1 cellular context compared by ENCODE assay signal in the genomic region with DNA sequence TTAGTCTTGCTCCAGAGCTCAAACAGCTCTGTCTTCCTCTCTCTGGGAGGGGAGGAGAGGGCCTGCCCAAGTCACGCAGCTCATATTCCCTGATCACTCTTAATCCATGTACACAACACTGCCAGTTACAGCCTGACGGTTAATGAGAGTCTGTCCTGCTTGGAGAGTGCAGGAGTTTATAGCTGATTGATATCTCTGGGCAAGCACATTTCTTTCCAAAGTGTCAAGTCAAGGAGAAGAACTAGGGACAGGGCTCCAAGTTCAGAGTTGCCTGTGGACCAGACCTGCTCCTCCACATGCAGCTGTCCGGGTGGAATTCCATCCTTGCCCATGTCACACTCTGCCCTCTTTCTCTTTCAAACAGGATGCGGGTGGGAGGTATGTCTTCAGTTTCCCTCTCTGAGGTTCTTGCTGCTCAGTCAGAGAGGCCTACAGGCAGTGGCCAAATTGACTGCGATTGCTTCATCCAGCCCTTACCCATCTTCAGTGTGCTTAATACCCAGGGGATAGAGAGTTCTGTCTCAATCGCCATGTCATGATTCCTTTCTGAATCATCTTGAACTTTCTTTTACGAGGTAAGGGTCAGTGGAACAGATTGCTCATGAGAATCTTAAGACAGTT.
TF ChIP-seq lines count a peak whose summit lies in the region.

No MANE protein-coding gene starts in this region.

TF ChIP-seq in GM12878, 131 proteins besides CTCF, POLR2A, EP300 and RAD21:
- TF ChIP-seq BMI1 (IDR thresholded peaks at IDR 0.05; ENCODE audit: borderline replicate concordance) (no peak), SMC3 (IDR thresholded peaks at IDR 0.05; ENCODE audit: borderline replicate concordance, low read length) (no peak), ZNF622 (IDR thresholded peaks at IDR 0.05) (no peak), CBX5 (IDR thresholded peaks at IDR 0.05; ENCODE audit: low read depth) (no peak), HCFC1 (IDR thresholded peaks at IDR 0.05; ENCODE audit: low read length) (no peak), MXI1 (IDR thresholded peaks at IDR 0.05; ENCODE audit: low read depth, low read length) (no peak), NFIC (IDR thresholded peaks at IDR 0.05; ENCODE audit: low read depth, low read length) (no peak), MYB (IDR thresholded peaks at IDR 0.05; ENCODE audit: borderline replicate concordance, low read depth, low read length) (no peak), RUNX3 (IDR thresholded peaks at IDR 0.05; ENCODE audit: low read length) (no peak), NFYA (IDR thresholded peaks at IDR 0.05; ENCODE audit: borderline replicate concordance, low read depth, low read length) (no peak), CEBPB (IDR thresholded peaks at IDR 0.05; ENCODE audit: borderline replicate concordance in 1 of 2, low read depth in 2 of 2, low read length in 2 of 2) (no peak), POLR2AphosphoS2 (IDR thresholded peaks at IDR 0.05; ENCODE audit: low read depth, low read length) (no peak), MEF2B (IDR thresholded peaks at IDR 0.05; ENCODE audit: partially characterized antibody, poor library complexity, severe bottlenecking) (no peak), STAT3 (IDR thresholded peaks at IDR 0.05; ENCODE audit: low read depth, low read length) (no peak), RFX5 (IDR thresholded peaks at IDR 0.05; ENCODE audit: low read depth, low read length) (no peak), GATAD2B (conservative IDR thresholded peaks at IDR 0.05; ENCODE audit: low read depth) (no peak)
- TF ChIP-seq, protein P1, sequence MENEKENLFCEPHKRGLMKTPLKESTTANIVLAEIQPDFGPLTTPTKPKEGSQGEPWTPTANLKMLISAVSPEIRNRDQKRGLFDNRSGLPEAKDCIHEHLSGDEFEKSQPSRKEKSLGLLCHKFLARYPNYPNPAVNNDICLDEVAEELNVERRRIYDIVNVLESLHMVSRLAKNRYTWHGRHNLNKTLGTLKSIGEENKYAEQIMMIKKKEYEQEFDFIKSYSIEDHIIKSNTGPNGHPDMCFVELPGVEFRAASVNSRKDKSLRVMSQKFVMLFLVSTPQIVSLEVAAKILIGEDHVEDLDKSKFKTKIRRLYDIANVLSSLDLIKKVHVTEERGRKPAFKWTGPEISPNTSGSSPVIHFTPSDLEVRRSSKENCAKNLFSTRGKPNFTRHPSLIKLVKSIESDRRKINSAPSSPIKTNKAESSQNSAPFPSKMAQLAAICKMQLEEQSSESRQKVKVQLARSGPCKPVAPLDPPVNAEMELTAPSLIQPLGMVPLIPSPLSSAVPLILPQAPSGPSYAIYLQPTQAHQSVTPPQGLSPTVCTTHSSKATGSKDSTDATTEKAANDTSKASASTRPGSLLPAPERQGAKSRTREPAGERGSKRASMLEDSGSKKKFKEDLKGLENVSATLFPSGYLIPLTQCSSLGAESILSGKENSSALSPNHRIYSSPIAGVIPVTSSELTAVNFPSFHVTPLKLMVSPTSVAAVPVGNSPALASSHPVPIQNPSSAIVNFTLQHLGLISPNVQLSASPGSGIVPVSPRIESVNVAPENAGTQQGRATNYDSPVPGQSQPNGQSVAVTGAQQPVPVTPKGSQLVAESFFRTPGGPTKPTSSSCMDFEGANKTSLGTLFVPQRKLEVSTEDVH (IDR thresholded peaks at IDR 0.05; ENCODE audit: low read depth, partially characterized antibody): no peak
- TF ChIP-seq, protein P2, sequence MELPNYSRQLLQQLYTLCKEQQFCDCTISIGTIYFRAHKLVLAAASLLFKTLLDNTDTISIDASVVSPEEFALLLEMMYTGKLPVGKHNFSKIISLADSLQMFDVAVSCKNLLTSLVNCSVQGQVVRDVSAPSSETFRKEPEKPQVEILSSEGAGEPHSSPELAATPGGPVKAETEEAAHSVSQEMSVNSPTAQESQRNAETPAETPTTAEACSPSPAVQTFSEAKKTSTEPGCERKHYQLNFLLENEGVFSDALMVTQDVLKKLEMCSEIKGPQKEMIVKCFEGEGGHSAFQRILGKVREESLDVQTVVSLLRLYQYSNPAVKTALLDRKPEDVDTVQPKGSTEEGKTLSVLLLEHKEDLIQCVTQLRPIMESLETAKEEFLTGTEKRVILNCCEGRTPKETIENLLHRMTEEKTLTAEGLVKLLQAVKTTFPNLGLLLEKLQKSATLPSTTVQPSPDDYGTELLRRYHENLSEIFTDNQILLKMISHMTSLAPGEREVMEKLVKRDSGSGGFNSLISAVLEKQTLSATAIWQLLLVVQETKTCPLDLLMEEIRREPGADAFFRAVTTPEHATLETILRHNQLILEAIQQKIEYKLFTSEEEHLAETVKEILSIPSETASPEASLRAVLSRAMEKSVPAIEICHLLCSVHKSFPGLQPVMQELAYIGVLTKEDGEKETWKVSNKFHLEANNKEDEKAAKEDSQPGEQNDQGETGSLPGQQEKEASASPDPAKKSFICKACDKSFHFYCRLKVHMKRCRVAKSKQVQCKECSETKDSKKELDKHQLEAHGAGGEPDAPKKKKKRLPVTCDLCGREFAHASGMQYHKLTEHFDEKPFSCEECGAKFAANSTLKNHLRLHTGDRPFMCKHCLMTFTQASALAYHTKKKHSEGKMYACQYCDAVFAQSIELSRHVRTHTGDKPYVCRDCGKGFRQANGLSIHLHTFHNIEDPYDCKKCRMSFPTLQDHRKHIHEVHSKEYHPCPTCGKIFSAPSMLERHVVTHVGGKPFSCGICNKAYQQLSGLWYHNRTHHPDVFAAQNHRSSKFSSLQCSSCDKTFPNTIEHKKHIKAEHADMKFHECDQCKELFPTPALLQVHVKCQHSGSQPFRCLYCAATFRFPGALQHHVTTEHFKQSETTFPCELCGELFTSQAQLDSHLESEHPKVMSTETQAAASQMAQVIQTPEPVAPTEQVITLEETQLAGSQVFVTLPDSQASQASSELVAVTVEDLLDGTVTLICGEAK (IDR thresholded peaks at IDR 0.05; ENCODE audit: borderline replicate concordance): no peak
- TF ChIP-seq, protein P3, sequence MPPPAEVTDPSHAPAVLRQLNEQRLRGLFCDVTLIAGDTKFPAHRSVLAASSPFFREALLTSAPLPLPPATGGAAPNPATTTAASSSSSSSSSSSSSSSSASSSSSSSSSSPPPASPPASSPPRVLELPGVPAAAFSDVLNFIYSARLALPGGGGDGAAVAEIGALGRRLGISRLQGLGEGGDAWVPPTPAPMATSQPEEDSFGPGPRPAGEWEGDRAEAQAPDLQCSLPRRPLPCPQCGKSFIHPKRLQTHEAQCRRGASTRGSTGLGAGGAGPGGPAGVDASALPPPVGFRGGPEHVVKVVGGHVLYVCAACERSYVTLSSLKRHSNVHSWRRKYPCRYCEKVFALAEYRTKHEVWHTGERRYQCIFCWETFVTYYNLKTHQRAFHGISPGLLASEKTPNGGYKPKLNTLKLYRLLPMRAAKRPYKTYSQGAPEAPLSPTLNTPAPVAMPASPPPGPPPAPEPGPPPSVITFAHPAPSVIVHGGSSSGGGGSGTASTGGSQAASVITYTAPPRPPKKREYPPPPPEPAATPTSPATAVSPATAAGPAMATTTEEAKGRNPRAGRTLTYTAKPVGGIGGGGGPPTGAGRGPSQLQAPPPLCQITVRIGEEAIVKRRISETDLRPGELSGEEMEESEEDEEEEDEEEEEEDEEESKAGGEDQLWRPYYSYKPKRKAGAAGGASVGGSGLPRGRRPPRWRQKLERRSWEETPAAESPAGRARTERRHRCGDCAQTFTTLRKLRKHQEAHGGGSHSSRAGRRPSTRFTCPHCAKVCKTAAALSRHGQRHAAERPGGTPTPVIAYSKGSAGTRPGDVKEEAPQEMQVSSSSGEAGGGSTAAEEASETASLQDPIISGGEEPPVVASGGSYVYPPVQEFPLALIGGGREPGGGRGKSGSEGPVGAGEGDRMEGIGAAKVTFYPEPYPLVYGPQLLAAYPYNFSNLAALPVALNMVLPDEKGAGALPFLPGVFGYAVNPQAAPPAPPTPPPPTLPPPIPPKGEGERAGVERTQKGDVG (CRISPR knock-in tag; IDR thresholded peaks at IDR 0.05): no peak
